In the genomic region with DNA sequence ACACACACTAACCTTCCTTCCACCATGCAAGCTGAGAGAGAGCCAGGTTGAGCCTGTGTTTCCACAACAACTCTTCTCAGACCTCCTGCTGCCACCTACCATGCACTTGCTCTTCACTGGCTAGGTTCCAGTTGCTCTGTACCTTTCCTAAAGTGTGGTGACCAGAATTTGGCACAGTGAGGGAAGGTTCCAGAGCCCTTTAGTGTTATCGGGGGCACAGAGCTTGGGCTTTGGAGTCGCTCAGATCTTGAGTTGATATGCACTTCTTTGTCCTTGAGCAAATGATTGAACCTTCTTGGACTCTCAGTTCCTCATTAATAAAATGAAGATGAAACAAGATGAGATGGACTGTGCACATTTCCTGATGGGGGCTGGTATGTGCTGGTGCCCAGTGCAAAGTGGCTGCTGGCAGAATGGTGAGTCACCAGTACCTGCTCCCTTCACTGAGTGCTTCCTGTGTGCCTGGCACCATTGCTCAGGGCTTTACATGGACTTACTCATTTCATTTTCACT, we compare ENCODE assay signal across 8 cellular contexts. TPM values are rescaled to one million over a fixed set of nuclear protein-coding genes. Genes with fewer than 3 reads are reported as not detected.
DNase-seq lines count a peak whose midpoint lies in the region; ATAC-seq, FAIRE-seq and TF ChIP-seq lines count a peak whose summit lies in the region.

No MANE protein-coding gene starts in this region.

- intact Hi-C loops in testis (cut with DNase I; ENCODE audit: low total_unique reads), result no loop called here

- peak overlapping the region; percentile 46 for H3K4me2 ChIP-seq in A549
- H3K4me2 ChIP-seq in SK-N-SH, result peak overlapping the region; percentile 23

- no peaks in the 10 kb centered on the region for H3K27me3 ChIP-seq in SK-N-SH (ENCODE audit: insufficient read depth)
- H3K27me3 ChIP-seq in testis, result no peaks in the 10 kb centered on the region

- TF ChIP-seq RAD21 in A549 (conservative IDR thresholded peaks at IDR 0.05 in 1 of 2, IDR thresholded peaks at IDR 0.05 in 1 of 2) (no peak), SK-N-SH (IDR thresholded peaks at IDR 0.05; ENCODE audit: low read length) (no peak)

- H3K27ac ChIP-seq in A549 (peak overlapping the region; percentile 5 to 46; a peak in 2 of 6 replicates), SK-N-SH (ENCODE audit: low read depth in 2 of 2, low read length in 1 of 2) (no peak overlapping the region), testis (no peak overlapping the region)

- no peaks in the 10 kb centered on the region for H3K79me2 ChIP-seq in SK-N-SH (ENCODE audit: insufficient read depth)

- H3K9ac ChIP-seq in SK-N-SH, result no peak overlapping the region

- H3K9me2 ChIP-seq in SK-N-SH, result no peaks in the 10 kb centered on the region

- DNase-seq in A549 (ENCODE audit: low read depth in 1 of 2, low spot score in 1 of 2) (peak in 1 of 2 experiments; percentile 5), SK-N-SH (no peak), NCI-H1092 treated with DMSO at 0.1 percent for 48 hours (lab: John Stamatoyannopoulos, UW) (no peak), KG1 (lab: John Stamatoyannopoulos, UW) (no peak), testis (no peak)
- no peak for DNase-seq in stimulated activated CD4-positive, alpha-beta T cell treated with anti-CD3 and anti-CD28 coated beads, Interleukin-12 subunit alpha, Interleukin-12 subunit beta, amount 100 ng/mL, for 4 hours

- FAIRE-seq in A549 (lab: Jason Lieb, UNC), result no peak

- peaks cover 11% of the 10 kb centered on the region; the same call in 2 of the 3 replicates for H3K4me1 ChIP-seq in A549
- no peaks in the 10 kb centered on the region for H3K4me1 ChIP-seq in SK-N-SH (ENCODE audit: control insufficient read depth in 1 of 2, insufficient read depth in 2 of 2, low read depth in 1 of 2, low read length in 1 of 2)
- no peaks in the 10 kb centered on the region for H3K4me1 ChIP-seq in testis

- TF ChIP-seq POLR2A in A549 (IDR thresholded peaks at IDR 0.05; ENCODE audit: low read length) (no peak), testis (IDR thresholded peaks at IDR 0.05) (no peak)

- H3F3A ChIP-seq in SK-N-SH (replicated peaks; ENCODE audit: insufficient read depth), result no peaks in the 10 kb centered on the region

- TF ChIP-seq CTCF in A549 (IDR thresholded peaks at IDR 0.05) (no peak), SK-N-SH (IDR thresholded peaks at IDR 0.05) (no peak), testis (IDR thresholded peaks at IDR 0.05) (no peak)

- no peak overlapping the region for H2AFZ ChIP-seq in SK-N-SH (ENCODE audit: low read depth)

- ATAC-seq in A549 (peak; percentile 42 to 70; a peak in 3 of 6 replicates), GM19025 (IDR thresholded peaks at IDR 0.05; ENCODE audit: low read depth, unreplicated experiment) (peak; percentile 94), HG03097 (IDR thresholded peaks at IDR 0.05; ENCODE audit: low FRiP score, unreplicated experiment) (peak; percentile 89)

- POLR2A ChIA-PET in A549 (lab: Yijun Ruan, JAX) (no interaction called here), SK-N-SH (lab: Yijun Ruan, JAX) (no interaction called here)

- no peaks in the 10 kb centered on the region for H4K20me1 ChIP-seq in SK-N-SH (ENCODE audit: insufficient read depth)

- no peak for TF ChIP-seq EP300 in A549 (IDR thresholded peaks at IDR 0.05)
- TF ChIP-seq EP300 in SK-N-SH (IDR thresholded peaks at IDR 0.05; ENCODE audit: borderline replicate concordance in 1 of 2, low read depth in 1 of 2, low read length in 1 of 2), result no peak

- 44% methylated on average over 1 of the region's 2 CpGs for WGBS in A549 (ENCODE audit: missing lambda C conversion rate)
- 100% methylated on average over 2 of the region's 2 CpGs for WGBS in SK-N-SH (ENCODE audit: low lambda C conversion rate)
- WGBS in testis, 2 donors, result 94 to 97% methylated on average over 2 of the region's 2 CpGs

- CTCF ChIA-PET in A549 (lab: Yijun Ruan, JAX), result interaction anchor here (0.8 kb wide), 1 partner anchor 33 kb away, joined by 4 read pairs; no protein-coding TSS in a partner anchor
- CTCF ChIA-PET in SK-N-SH (lab: Yijun Ruan, JAX), result interaction anchor here (1.3 to 2.5 kb wide), 2 partner anchors 31 to 48 kb away, joined by 3 to 10 read pairs; a partner anchor contains a TSS

- H3K9me3 ChIP-seq in A549 (no peaks in the 10 kb centered on the region), SK-N-SH (no peaks in the 10 kb centered on the region), testis (no peaks in the 10 kb centered on the region)

- no peak overlapping the region for H3K4me3 ChIP-seq in A549
- H3K4me3 ChIP-seq in SK-N-SH (ENCODE audit: low read depth in 2 of 2, low read length in 1 of 2), result no peak overlapping the region
- no peak overlapping the region for H3K4me3 ChIP-seq in testis

- no peaks in the 10 kb centered on the region for H3K36me3 ChIP-seq in SK-N-SH (replicated peaks in 1 of 2; ENCODE audit: control insufficient read depth in 1 of 2, insufficient read depth in 2 of 2, low read length in 1 of 2)
- no peaks in the 10 kb centered on the region for H3K36me3 ChIP-seq in testis (ENCODE audit: low read depth, missing control alignments)

TF ChIP-seq in A549, 52 proteins besides CTCF, POLR2A, EP300 and RAD21 (continues in another document):
- TF ChIP-seq EHMT2 (IDR thresholded peaks at IDR 0.05; ENCODE audit: low read depth), result no peak
- no peak for TF ChIP-seq SREBF2 (IDR thresholded peaks at IDR 0.05)
- TF ChIP-seq HEYL (CRISPR knock-in tag; IDR thresholded peaks at IDR 0.05), result no peak
- no peak for TF ChIP-seq ZSCAN20 (CRISPR knock-in tag; IDR thresholded peaks at IDR 0.05)
- no peak for TF ChIP-seq RCOR1 (IDR thresholded peaks at IDR 0.05; ENCODE audit: low read depth, low read length)
- TF ChIP-seq, protein P1, sequence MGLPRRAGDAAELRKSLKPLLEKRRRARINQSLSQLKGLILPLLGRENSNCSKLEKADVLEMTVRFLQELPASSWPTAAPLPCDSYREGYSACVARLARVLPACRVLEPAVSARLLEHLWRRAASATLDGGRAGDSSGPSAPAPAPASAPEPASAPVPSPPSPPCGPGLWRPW (IDR thresholded peaks at IDR 0.05), result no peak
- no peak for TF ChIP-seq KDM5A (IDR thresholded peaks at IDR 0.05)
- no peak for TF ChIP-seq NR3C1 (IDR thresholded peaks at IDR 0.05)
- TF ChIP-seq JUNB (IDR thresholded peaks at IDR 0.05), result no peak
- TF ChIP-seq ZC3H11A (IDR thresholded peaks at IDR 0.05), result no peak
- TF ChIP-seq, protein P2, sequence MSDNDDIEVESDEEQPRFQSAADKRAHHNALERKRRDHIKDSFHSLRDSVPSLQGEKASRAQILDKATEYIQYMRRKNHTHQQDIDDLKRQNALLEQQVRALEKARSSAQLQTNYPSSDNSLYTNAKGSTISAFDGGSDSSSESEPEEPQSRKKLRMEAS (IDR thresholded peaks at IDR 0.05), result no peak
- no peak for TF ChIP-seq MAFK (IDR thresholded peaks at IDR 0.05; ENCODE audit: partially characterized antibody)
- TF ChIP-seq, protein P3, sequence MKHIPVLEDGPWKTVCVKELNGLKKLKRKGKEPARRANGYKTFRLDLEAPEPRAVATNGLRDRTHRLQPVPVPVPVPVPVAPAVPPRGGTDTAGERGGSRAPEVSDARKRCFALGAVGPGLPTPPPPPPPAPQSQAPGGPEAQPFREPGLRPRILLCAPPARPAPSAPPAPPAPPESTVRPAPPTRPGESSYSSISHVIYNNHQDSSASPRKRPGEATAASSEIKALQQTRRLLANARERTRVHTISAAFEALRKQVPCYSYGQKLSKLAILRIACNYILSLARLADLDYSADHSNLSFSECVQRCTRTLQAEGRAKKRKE (CRISPR knock-in tag; IDR thresholded peaks at IDR 0.05; ENCODE audit: low read depth), result no peak
- no peak for TF ChIP-seq MAZ (IDR thresholded peaks at IDR 0.05; ENCODE audit: borderline replicate concordance, low read depth, low read length)

TF ChIP-seq in SK-N-SH, 30 proteins besides CTCF, POLR2A, EP300 and RAD21:
- TF ChIP-seq JUND (IDR thresholded peaks at IDR 0.05) (peak; percentile 42; the same call in 1 of the 2 replicates), ELF1 (IDR thresholded peaks at IDR 0.05) (0 out of 2 replicates have a peak, but pooled peaks have one; percentile 17), FOSL2 (IDR thresholded peaks at IDR 0.05; ENCODE audit: borderline replicate concordance, low read depth) (peak; percentile 79), RCOR1 (IDR thresholded peaks at IDR 0.05; ENCODE audit: low read length) (no peak), TCF12 (IDR thresholded peaks at IDR 0.05) (peak; percentile 51; the same call in 1 of the 2 replicates), EZH2phosphoT487 (IDR thresholded peaks at IDR 0.05; ENCODE audit: borderline replicate concordance, low read depth) (no peak)
- TF ChIP-seq, protein P2 (IDR thresholded peaks at IDR 0.05; ENCODE audit: low read depth), result 0 out of 2 replicates have a peak, but pooled peaks have one; percentile 15

RNA-seq across cellular contexts. Expression of a gene that starts 47.1 kb away (rescaled TPM):
- polyA plus RNA-seq in A549 (2011; rRNA removed) (36.5 TPM in 2 replicates), A549 (2017; fragmentation: RNase III; extraction: RNeasy Plus Mini Kit Qiagen cat#74134 plus additional on column Dnase treatment) (18.0 to 22.6 TPM (median 21.7 TPM) in 3 replicates), SK-N-SH (2012; rRNA removed) (11.0 and 13.2 TPM in 2 replicates), testis (ENCODE audit: insufficient read depth, low read depth, low replicate concordance) (14.3 TPM)
- polyA plus RNA-seq in A549 (2012; cell fraction: cytosol; rRNA removed), result 24.0 and 26.7 TPM in 2 replicates
- 36.6 and 42.2 TPM in 2 replicates for polyA plus RNA-seq in A549 (2012; cell fraction: nucleus; rRNA removed)
- polyA minus RNA-seq in A549 (2011; rRNA and poly(A)+ RNA removed), result 42.8 and 47.3 TPM in 2 replicates
- polyA plus RNA-seq in SK-N-SH (2012; cell fraction: cytosol; rRNA removed), result 9.0 and 10.9 TPM in 2 replicates
- 22.0 and 24.4 TPM in 2 replicates for polyA plus RNA-seq in SK-N-SH (2012; cell fraction: nucleus; rRNA removed)
- total RNA-seq in testis, result 10 to 100 TPM; 42.7 to 43.1 TPM

Comparison
In these comparisons a context has a peak if more than half of its experiments do, and no peak if none do; other contexts are left out.
1. H3K27ac ChIP-seq: peak in A549 (2 of 2); none in SK-N-SH (0 of 2) and testis (0 of 2).
2. Peak in every context shown above with its lines, with median percentiles within 50 percentile points of each other: ATAC-seq.